ENCODE assay signal across 17 cellular contexts in the genomic region with DNA sequence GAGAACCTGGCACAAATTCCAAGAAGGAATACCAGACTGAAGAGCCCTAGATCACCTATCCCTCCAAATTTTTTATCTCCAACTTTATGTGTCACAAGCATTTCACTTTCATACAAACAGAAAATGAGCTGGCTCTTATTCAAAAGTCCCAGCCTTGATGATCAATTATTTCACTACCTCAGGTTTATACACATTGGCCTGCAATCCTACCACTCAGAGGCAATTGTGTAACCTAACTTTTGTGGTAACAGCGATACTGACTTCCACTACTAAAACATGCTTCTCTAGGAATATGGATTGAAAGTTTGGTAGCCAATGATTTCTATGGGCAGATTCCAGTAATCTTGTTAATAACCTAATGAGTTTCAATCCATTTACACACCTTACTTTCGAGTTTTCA. TPM values are rescaled to one million over a fixed set of nuclear protein-coding genes. Genes with fewer than 3 reads are reported as not detected.
A peak's percentile ranks its signal among the peaks of the same experiment; 100 is the strongest.
DNase-seq lines count a peak whose midpoint lies in the region; ATAC-seq, FAIRE-seq and TF ChIP-seq lines count a peak whose summit lies in the region.
"Had no signal": no experiment of that assay in that cellular context is flagged by ENCODE, and none has a peak within 500 bp of the region (broad histone marks: within the 10 kb centered on the region; RNA-seq: fewer than 3 reads in every experiment).

No MANE protein-coding gene starts in this region.

- H3K9me3 ChIP-seq in T-helper 17 cell (ENCODE audit: control insufficient read depth, low read length, poor library complexity, severe bottlenecking) = no peaks in the 10 kb centered on the region
- H3K9me3 ChIP-seq: HAP-1 had no signal

- H3K4me3 Mint-ChIP-seq in activated T-cell treated with anti-CD3 and anti-CD28 coated beads, Interleukin-2, amount 50 U/mL, for 24 hours = no peak overlapping the region
- H3K4me3 Mint-ChIP-seq in T-helper 17 cell (no peak overlapping the region), memory B cell (no peak overlapping the region)
- no peak overlapping the region for H3K4me3 Mint-ChIP-seq in activated CD4-positive, alpha-beta T cell treated with anti-CD3 and anti-CD28 coated beads, Interleukin-2, amount 10 ng/mL, durations not matched to agents 7 days and 5 days
- H3K4me3 Mint-ChIP-seq: IgD-negative memory B cell had no signal

- POLR2A ChIA-PET in activated CD4-positive, alpha-beta T cell treated with anti-CD3 and anti-CD28 coated beads, Interleukin-2, amount 10 ng/mL, durations not matched to agents 7 days and 5 days (lab: Charles Lee) = no interaction called here

- peaks cover 77% of the 10 kb centered on the region for H3K4me1 Mint-ChIP-seq in activated T-cell treated with anti-CD3 and anti-CD28 coated beads, Interleukin-2, amount 50 U/mL, for 24 hours (ENCODE audit: low read depth)
- H3K4me1 Mint-ChIP-seq in T-helper 17 cell = peaks cover 41% of the 10 kb centered on the region
- peaks cover 28% of the 10 kb centered on the region for H3K4me1 Mint-ChIP-seq in memory B cell
- H3K4me1 Mint-ChIP-seq in activated CD4-positive, alpha-beta T cell treated with anti-CD3 and anti-CD28 coated beads, Interleukin-2, amount 10 ng/mL, durations not matched to agents 7 days and 5 days = peaks cover 40% of the 10 kb centered on the region

- peaks cover 69% of the 10 kb centered on the region for H3K36me3 Mint-ChIP-seq in activated T-cell treated with anti-CD3 and anti-CD28 coated beads, Interleukin-2, amount 50 U/mL, for 24 hours (ENCODE audit: low read depth)
- peaks cover 3% of the 10 kb centered on the region for H3K36me3 Mint-ChIP-seq in T-helper 17 cell (ENCODE audit: low read depth)
- peaks cover 20% of the 10 kb centered on the region for H3K36me3 Mint-ChIP-seq in memory B cell
- H3K36me3 Mint-ChIP-seq in activated CD4-positive, alpha-beta T cell treated with anti-CD3 and anti-CD28 coated beads, Interleukin-2, amount 10 ng/mL, durations not matched to agents 7 days and 5 days (ENCODE audit: low read depth) = peaks cover 46% of the 10 kb centered on the region

- CTCF ChIA-PET in activated CD4-positive, alpha-beta T cell treated with anti-CD3 and anti-CD28 coated beads, Interleukin-2, amount 10 ng/mL, durations not matched to agents 7 days and 5 days (lab: Charles Lee) = interaction anchor here (0.9 to 1.4 kb wide), 2 partner anchors 13 to 41 kb away, joined by 3 read pairs; no protein-coding TSS in a partner anchor

- H3K27ac Mint-ChIP-seq in activated T-cell treated with anti-CD3 and anti-CD28 coated beads, Interleukin-2, amount 50 U/mL, for 24 hours = peak overlapping the region; percentile 5
- H3K27ac Mint-ChIP-seq in T-helper 17 cell (peak overlapping the region; percentile 29), memory B cell (peak overlapping the region; percentile 17)
- H3K27ac Mint-ChIP-seq in activated CD4-positive, alpha-beta T cell treated with anti-CD3 and anti-CD28 coated beads, Interleukin-2, amount 10 ng/mL, durations not matched to agents 7 days and 5 days = no peak overlapping the region

- no peaks in the 10 kb centered on the region for H3K9me3 Mint-ChIP-seq in activated T-cell treated with anti-CD3 and anti-CD28 coated beads, Interleukin-2, amount 50 U/mL, for 24 hours
- H3K9me3 Mint-ChIP-seq in memory B cell = no peaks in the 10 kb centered on the region
- no peaks in the 10 kb centered on the region for H3K9me3 Mint-ChIP-seq in activated CD4-positive, alpha-beta T cell treated with anti-CD3 and anti-CD28 coated beads, Interleukin-2, amount 10 ng/mL, durations not matched to agents 7 days and 5 days
- H3K9me3 Mint-ChIP-seq: CD8-positive, alpha-beta memory T cell; IgD-negative memory B cell had no signal

- no peak for DNase-seq in activated T-cell treated with anti-CD3 and anti-CD28 coated beads, Interleukin-2, amount 50 U/mL, for 24 hours
- DNase-seq in activated T-cell treated with anti-CD3 and anti-CD28 coated beads, Interleukin-2, amount 50 U/mL, for 1 hour = no peak
- DNase-seq in GM12892 (ENCODE audit: insufficient read length) (no peak), T-helper 17 cell (no peak), memory B cell (ENCODE audit: low spot score in 2 of 2) (no peak)
- no peak for DNase-seq in activated CD4-positive, alpha-beta T cell treated with anti-CD3 and anti-CD28 coated beads, Interleukin-2, amount 10 ng/mL, durations not matched to agents 7 days and 5 days
- DNase-seq: CD8-positive, alpha-beta memory T cell; DMS79; Kasumi-1; NCI-H1092; NCI-H146; NCI-H524 had no signal

- peak; percentile 17 for FAIRE-seq in GM12892 (lab: Jason Lieb, UNC)
- FAIRE-seq: A204.1, D721Med had no signal

- H3K27me3 Mint-ChIP-seq in activated T-cell treated with anti-CD3 and anti-CD28 coated beads, Interleukin-2, amount 50 U/mL, for 24 hours = no peaks in the 10 kb centered on the region
- H3K27me3 Mint-ChIP-seq in T-helper 17 cell (no peaks in the 10 kb centered on the region), memory B cell (no peaks in the 10 kb centered on the region)
- no peaks in the 10 kb centered on the region for H3K27me3 Mint-ChIP-seq in activated CD4-positive, alpha-beta T cell treated with anti-CD3 and anti-CD28 coated beads, Interleukin-2, amount 10 ng/mL, durations not matched to agents 7 days and 5 days
- H3K27me3 Mint-ChIP-seq: CD8-positive, alpha-beta memory T cell; IgD-negative memory B cell had no signal

- TF ChIP-seq POLR2A in GM12892 (IDR thresholded peaks at IDR 0.05; ENCODE audit: low read depth, low read length) = no peak

- ATAC-seq in T-helper 17 cell (no peak), memory B cell (ENCODE audit: low read depth) (no peak), GM19452 (IDR thresholded peaks at IDR 0.05; ENCODE audit: unreplicated experiment) (no peak)

RNA-seq across cellular contexts. Expression of gene RNF38, which starts 10.5 kb away (rescaled TPM):
- 14.8 TPM for polyA plus RNA-seq in GM12892 (2012; ENCODE audit: missing spikeins)
- total RNA-seq in T-helper 17 cell = 10 to 100 TPM; 87.3 to 94.4 TPM
- 10 to 100 TPM; 37.6 to 45.1 TPM for total RNA-seq in activated CD4-positive, alpha-beta T cell treated with anti-CD3 and anti-CD28 coated beads, Interleukin-2, amount 10 ng/mL, durations not matched to agents 7 days and 5 days
